Comparison of ENCODE assay signal across 8 cellular contexts in the genomic region with DNA sequence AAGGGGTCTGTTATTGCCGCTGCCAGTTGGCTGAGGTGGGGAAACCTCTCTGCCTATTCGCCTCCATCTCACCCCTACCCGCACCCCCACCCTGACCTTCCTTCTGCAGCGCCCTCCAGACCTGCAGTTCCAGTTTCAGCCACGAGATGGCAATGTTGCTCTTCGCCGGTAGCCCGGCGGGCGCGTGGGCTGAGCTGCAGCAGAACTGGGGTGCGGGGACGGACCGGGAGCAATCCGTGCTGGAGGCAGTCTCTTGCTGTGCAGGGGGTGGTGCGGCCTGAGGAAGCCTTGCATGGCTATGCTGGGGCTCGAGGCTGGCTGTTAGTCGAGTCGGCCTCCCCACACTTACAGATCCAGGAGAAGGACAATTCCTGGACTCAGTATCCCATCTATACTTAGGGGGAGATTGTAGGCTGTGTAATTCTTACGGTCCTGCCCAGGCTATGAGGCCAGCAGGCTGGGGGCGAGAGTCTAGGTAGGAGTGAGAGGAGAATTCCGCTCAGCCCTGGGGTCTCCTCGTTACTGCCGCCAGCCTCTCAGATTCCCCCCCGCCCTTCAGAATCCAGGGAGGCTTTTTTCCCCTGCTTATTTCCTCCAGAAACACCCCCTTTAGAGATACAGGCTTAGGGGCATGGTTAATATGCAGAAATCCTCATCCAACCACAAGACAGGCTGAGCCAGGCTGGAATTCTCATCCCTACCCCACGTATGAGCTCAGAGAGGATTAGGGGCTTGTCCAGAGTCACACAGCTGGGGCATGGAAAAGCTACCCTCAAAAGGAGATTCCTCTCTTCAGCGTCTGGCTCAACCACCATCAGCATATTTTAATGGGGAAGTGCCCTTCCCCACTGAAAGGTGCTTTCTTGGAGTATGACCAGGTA. TPM values are rescaled to one million over a fixed set of nuclear protein-coding genes. Genes with fewer than 3 reads are reported as not detected.
A peak's percentile ranks its signal among the peaks of the same experiment; 100 is the strongest.
DNase-seq lines count a peak whose midpoint lies in the region; ATAC-seq, FAIRE-seq and TF ChIP-seq lines count a peak whose summit lies in the region.

No MANE protein-coding gene starts in this region.

- peaks cover 17% of the 10 kb centered on the region for H3K4me1 Mint-ChIP-seq in activated B cell treated with CpG ODN at 0.5 μM for 24 hours

- peak; percentile 92 for DNase-seq in GM12892 (ENCODE audit: insufficient read length)
- DNase-seq in NCI-H2107 (lab: John Stamatoyannopoulos, UW): peak; percentile 66
- DNase-seq in activated B cell treated with CpG ODN at 0.5 μM for 24 hours: peak; percentile 81
- DNase-seq in central memory CD4-positive, alpha-beta T cell: peak; percentile 43
- peak; percentile 87 for DNase-seq in left kidney (ENCODE audit: low read depth, low spot score)
- DNase-seq in stimulated activated CD4-positive, alpha-beta T cell treated with anti-CD3 and anti-CD28 coated beads, Interleukin-4, amount 100 ng/mL, for 1 hour: peak; percentile 83

- ATAC-seq in HG02884 (IDR thresholded peaks at IDR 0.05; ENCODE audit: unreplicated experiment): peak; percentile 65
- ATAC-seq in activated B cell treated with CpG ODN at 0.5 μM for 24 hours (ENCODE audit: low read depth): peak; percentile 84

- intact Hi-C loops in activated B cell treated with CpG ODN at 0.5 μM for 24 hours (cut with micrococcal nuclease): loop anchor here (1.0 to 5.0 kb wide), 3 partner anchors 19 to 220 kb away; a partner anchor contains a TSS

- POLR2A ChIA-PET in activated B cell treated with CpG ODN at 0.5 μM for 24 hours (lab: Charles Lee): no interaction called here

- TF ChIP-seq CTCF in 22Rv1 (IDR thresholded peaks at IDR 0.05) (peak; percentile 100), activated B cell treated with CpG ODN at 0.5 μM for 24 hours (IDR thresholded peaks at IDR 0.05) (peak; percentile 52)

- no peak overlapping the region for H3K27ac ChIP-seq in 22Rv1

- H3K27ac Mint-ChIP-seq in activated B cell treated with CpG ODN at 0.5 μM for 24 hours: no peak overlapping the region

- TF ChIP-seq POLR2A in GM12892 (IDR thresholded peaks at IDR 0.05; ENCODE audit: low read depth, low read length): no peak

- no peaks in the 10 kb centered on the region for H3K9me3 Mint-ChIP-seq in activated B cell treated with CpG ODN at 0.5 μM for 24 hours

- H3K27me3 Mint-ChIP-seq in activated B cell treated with CpG ODN at 0.5 μM for 24 hours: peaks cover 58% of the 10 kb centered on the region

- H3K36me3 Mint-ChIP-seq in activated B cell treated with CpG ODN at 0.5 μM for 24 hours (ENCODE audit: low read depth): no peaks in the 10 kb centered on the region

- peak overlapping the region; percentile 16 for H3K4me3 Mint-ChIP-seq in activated B cell treated with CpG ODN at 0.5 μM for 24 hours

- CTCF ChIA-PET in activated B cell treated with CpG ODN at 0.5 μM for 24 hours (lab: Charles Lee): interaction anchor here (0.6 to 3.5 kb wide), 5 partner anchors 16 to 1564 kb away, joined by 3 to 16 read pairs (median 7); no protein-coding TSS in a partner anchor

- peak; percentile 95 for FAIRE-seq in GM12892 (lab: Jason Lieb, UNC)

RNA-seq across cellular contexts. Expression of a gene that starts 2.8 kb away (rescaled TPM):
- polyA plus RNA-seq in GM12892 (2012; ENCODE audit: missing spikeins): 0.23 TPM
- not detected in 2 replicates for total RNA-seq in activated B cell treated with CpG ODN at 0.5 μM for 24 hours
